ENCODE assay signal across 8 cellular contexts in genomic region chr9:95181226-95181818, GRCh38.
DNase-seq lines count a peak whose midpoint lies in the region; ATAC-seq and TF ChIP-seq lines count a peak whose summit lies in the region.

No MANE protein-coding gene starts in this region.

- intact Hi-C loops in natural killer cell (cut with micrococcal nuclease) (no loop called here), PC-9 (cut with micrococcal nuclease; ENCODE audit: unreplicated experiment) (no loop called here), posterior vena cava (cut with DNase I) (no loop called here)
- intact Hi-C loops in activated CD4-positive, alpha-beta T cell treated with anti-CD3 and anti-CD28 coated beads, Interleukin-2, amount 10 ng/mL, durations not matched to agents 24 days and 14 days (cut with micrococcal nuclease): no loop called here

- DNase-seq in natural killer cell (no peak), PC-9 (no peak), fibroblast of villous mesenchyme (ENCODE audit: low read depth) (no peak), posterior vena cava (ENCODE audit: low spot score) (no peak)
- no peak for DNase-seq in natural killer cell treated with Interleukin-12 subunit alpha and Interleukin-12 subunit beta and Interleukin-15 and Interleukin-18, amount 100 ng/mL, for 72 hours (ENCODE audit: low spot score)
- DNase-seq in effector memory CD4-positive, alpha-beta T cell: no peak
- no peak for DNase-seq in activated CD4-positive, alpha-beta T cell treated with anti-CD3 and anti-CD28 coated beads, Interleukin-2, amount 10 ng/mL, durations not matched to agents 24 days and 14 days

- no peaks in the 10 kb centered on the region for H4K20me1 ChIP-seq in PC-9 (ENCODE audit: insufficient read depth)

- H3K27ac ChIP-seq in PC-9: no peak overlapping the region
- H3K27ac ChIP-seq in effector memory CD4-positive, alpha-beta T cell (ENCODE audit: insufficient read depth, low read length, poor library complexity, severe bottlenecking): no peak overlapping the region

- no peaks in the 10 kb centered on the region for H3K27me3 ChIP-seq in PC-9 (ENCODE audit: insufficient read depth, low read depth)
- no peaks in the 10 kb centered on the region for H3K27me3 ChIP-seq in effector memory CD4-positive, alpha-beta T cell (replicated peaks; ENCODE audit: control insufficient read depth, insufficient read depth, low read length, poor library complexity, severe bottlenecking)

- CTCF ChIA-PET in PC-9 (lab: Charles Lee): no interaction called here

- ATAC-seq in natural killer cell (no peak), HG02852 (IDR thresholded peaks at IDR 0.05; ENCODE audit: unreplicated experiment) (no peak)
- ATAC-seq in natural killer cell treated with Interleukin-12 subunit alpha and Interleukin-12 subunit beta and Interleukin-15 and Interleukin-18, amount 100 ng/mL, for 72 hours: no peak

- TF ChIP-seq CTCF in natural killer cell (IDR thresholded peaks at IDR 0.05) (peak; percentile 63), PC-9 (conservative IDR thresholded peaks at IDR 0.05) (peak; percentile 77), fibroblast of villous mesenchyme (IDR thresholded peaks at IDR 0.05; ENCODE audit: insufficient read depth, low read depth, low read length) (peak; percentile 47)

- no peak overlapping the region for H3K4me3 Mint-ChIP-seq in natural killer cell
- H3K4me3 Mint-ChIP-seq in natural killer cell treated with Interleukin-12 subunit alpha and Interleukin-12 subunit beta and Interleukin-15 and Interleukin-18, amount 100 ng/mL, for 72 hours: no peak overlapping the region
- H3K4me3 Mint-ChIP-seq in activated CD4-positive, alpha-beta T cell treated with anti-CD3 and anti-CD28 coated beads, Interleukin-2, amount 10 ng/mL, durations not matched to agents 24 days and 14 days: no peak overlapping the region

- POLR2A ChIA-PET in PC-9 (lab: Charles Lee; ENCODE audit: unreplicated experiment): no interaction called here

- no peaks in the 10 kb centered on the region for H3K9me3 Mint-ChIP-seq in natural killer cell
- H3K9me3 Mint-ChIP-seq in natural killer cell treated with Interleukin-12 subunit alpha and Interleukin-12 subunit beta and Interleukin-15 and Interleukin-18, amount 100 ng/mL, for 72 hours: no peaks in the 10 kb centered on the region
- H3K9me3 Mint-ChIP-seq in activated CD4-positive, alpha-beta T cell treated with anti-CD3 and anti-CD28 coated beads, Interleukin-2, amount 10 ng/mL, durations not matched to agents 24 days and 14 days: no peaks in the 10 kb centered on the region

- H3K4me1 Mint-ChIP-seq in natural killer cell: peaks cover 3 to 8% of the 10 kb centered on the region in 2 donors
- peaks cover 2 to 3% of the 10 kb centered on the region in 2 donors for H3K4me1 Mint-ChIP-seq in natural killer cell treated with Interleukin-12 subunit alpha and Interleukin-12 subunit beta and Interleukin-15 and Interleukin-18, amount 100 ng/mL, for 72 hours (ENCODE audit: low read depth in 2 of 2)
- peaks cover 8% of the 10 kb centered on the region for H3K4me1 Mint-ChIP-seq in activated CD4-positive, alpha-beta T cell treated with anti-CD3 and anti-CD28 coated beads, Interleukin-2, amount 10 ng/mL, durations not matched to agents 24 days and 14 days

- no peaks in the 10 kb centered on the region for H3K36me3 ChIP-seq in PC-9 (ENCODE audit: low read depth)
- no peaks in the 10 kb centered on the region for H3K36me3 ChIP-seq in effector memory CD4-positive, alpha-beta T cell (ENCODE audit: control insufficient read depth, insufficient read depth, low read length)

- no peaks in the 10 kb centered on the region for H3K79me2 ChIP-seq in PC-9 (ENCODE audit: low read depth)

- H3K36me3 Mint-ChIP-seq in natural killer cell: no peaks in the 10 kb centered on the region
- H3K36me3 Mint-ChIP-seq in natural killer cell treated with Interleukin-12 subunit alpha and Interleukin-12 subunit beta and Interleukin-15 and Interleukin-18, amount 100 ng/mL, for 72 hours: no peaks in the 10 kb centered on the region
- H3K36me3 Mint-ChIP-seq in activated CD4-positive, alpha-beta T cell treated with anti-CD3 and anti-CD28 coated beads, Interleukin-2, amount 10 ng/mL, durations not matched to agents 24 days and 14 days (ENCODE audit: low read depth): peaks cover 2% of the 10 kb centered on the region

- H3K9me3 ChIP-seq in PC-9 (ENCODE audit: insufficient read depth, low read depth): no peaks in the 10 kb centered on the region
- no peaks in the 10 kb centered on the region for H3K9me3 ChIP-seq in effector memory CD4-positive, alpha-beta T cell (ENCODE audit: control insufficient read depth, low read length)

- no peak overlapping the region for H3K4me2 ChIP-seq in PC-9

- H3K9me2 ChIP-seq in PC-9 (ENCODE audit: insufficient read depth): no peaks in the 10 kb centered on the region

- H2AFZ ChIP-seq in PC-9: no peak overlapping the region

- no TSS peak for BruUV-seq in PC-9 (replicated peaks; lab: Mats Ljungman, UMichigan)

- H3F3A ChIP-seq in PC-9 (ENCODE audit: insufficient read depth, low read depth): no peaks in the 10 kb centered on the region

- H3K27me3 Mint-ChIP-seq in natural killer cell (ENCODE audit: low read depth in 2 of 2): no peaks in the 10 kb centered on the region
- H3K27me3 Mint-ChIP-seq in natural killer cell treated with Interleukin-12 subunit alpha and Interleukin-12 subunit beta and Interleukin-15 and Interleukin-18, amount 100 ng/mL, for 72 hours: no peaks in the 10 kb centered on the region
- H3K27me3 Mint-ChIP-seq in activated CD4-positive, alpha-beta T cell treated with anti-CD3 and anti-CD28 coated beads, Interleukin-2, amount 10 ng/mL, durations not matched to agents 24 days and 14 days: no peaks in the 10 kb centered on the region

- H3K4me3 ChIP-seq in PC-9 (no peak overlapping the region), fibroblast of villous mesenchyme (ENCODE audit: low read depth, low read length) (no peak overlapping the region)
- H3K4me3 ChIP-seq in effector memory CD4-positive, alpha-beta T cell (ENCODE audit: insufficient read depth, low read depth, low read length, poor library complexity, severe bottlenecking): no peak overlapping the region

- no peaks in the 10 kb centered on the region for H3K4me1 ChIP-seq in PC-9 (replicated peaks; ENCODE audit: insufficient read depth)
- no peaks in the 10 kb centered on the region for H3K4me1 ChIP-seq in effector memory CD4-positive, alpha-beta T cell (ENCODE audit: control insufficient read depth, insufficient read depth, low read length, poor library complexity, severe bottlenecking)

- no peak overlapping the region for H3K27ac Mint-ChIP-seq in natural killer cell
- H3K27ac Mint-ChIP-seq in natural killer cell treated with Interleukin-12 subunit alpha and Interleukin-12 subunit beta and Interleukin-15 and Interleukin-18, amount 100 ng/mL, for 72 hours: no peak overlapping the region
- H3K27ac Mint-ChIP-seq in activated CD4-positive, alpha-beta T cell treated with anti-CD3 and anti-CD28 coated beads, Interleukin-2, amount 10 ng/mL, durations not matched to agents 24 days and 14 days: no peak overlapping the region
